ENCODE assay signal across 20 cellular contexts in genomic region chr1:209218986-209219385, GRCh38.
"Had no signal": no experiment of that assay in that cellular context is flagged by ENCODE, and none has a peak within 500 bp of the region (broad histone marks: within the 10 kb centered on the region; RNA-seq: fewer than 3 reads in every experiment).

No MANE protein-coding gene starts in this region.

- H3K27me3 ChIP-seq: neural progenitor cell, ovary, right atrium auricular region had no signal

- H2AFZ ChIP-seq: neural progenitor cell had no signal

- DNase-seq: effector CD4-positive, alpha-beta T cell; endodermal cell; erythroblast; immature natural killer cell; kidney; left cardiac atrium; left ventricle myocardium inferior; lower lobe of right lung; mesenchymal stem cell; nucleus accumbens; ovary; sigmoid colon; stimulated activated CD4-positive, alpha-beta T cell treated with anti-CD3 and anti-CD28 coated beads, Interleukin-2, amount 100 ng/mL, for 48 hours; stimulated activated naive CD4-positive, alpha-beta T cell treated with Interleukin-2 at 50 U/mL for 16 hours had no signal

- H3K27ac ChIP-seq: coronary artery, lower lobe of right lung, neural progenitor cell, ovary, right atrium auricular region, skin epidermis had no signal

- H3K4me3 ChIP-seq: gastroesophageal sphincter, left ventricle myocardium inferior, lower lobe of right lung, neural progenitor cell, ovary, right atrium auricular region, sigmoid colon, skin epidermis had no signal

- H3K9ac ChIP-seq: neural progenitor cell had no signal

- ATAC-seq: gastroesophageal sphincter; natural killer cell treated with Interleukin-12 subunit alpha and Interleukin-12 subunit beta and Interleukin-15 and Interleukin-18, amount 100 ng/mL, for 72 hours had no signal

- H3K4me2 ChIP-seq: neural progenitor cell had no signal

- H3K36me3 ChIP-seq: gastroesophageal sphincter, left ventricle myocardium inferior, lower lobe of right lung, neural progenitor cell, ovary, right atrium auricular region, sigmoid colon had no signal

- H3K4me1 ChIP-seq: gastroesophageal sphincter, left ventricle myocardium inferior, lower lobe of right lung, neural progenitor cell, right atrium auricular region, sigmoid colon had no signal

- H3K9me3 ChIP-seq: lower lobe of right lung, ovary, sigmoid colon had no signal
